23 cellular contexts compared by ENCODE assay signal in the genomic region with DNA sequence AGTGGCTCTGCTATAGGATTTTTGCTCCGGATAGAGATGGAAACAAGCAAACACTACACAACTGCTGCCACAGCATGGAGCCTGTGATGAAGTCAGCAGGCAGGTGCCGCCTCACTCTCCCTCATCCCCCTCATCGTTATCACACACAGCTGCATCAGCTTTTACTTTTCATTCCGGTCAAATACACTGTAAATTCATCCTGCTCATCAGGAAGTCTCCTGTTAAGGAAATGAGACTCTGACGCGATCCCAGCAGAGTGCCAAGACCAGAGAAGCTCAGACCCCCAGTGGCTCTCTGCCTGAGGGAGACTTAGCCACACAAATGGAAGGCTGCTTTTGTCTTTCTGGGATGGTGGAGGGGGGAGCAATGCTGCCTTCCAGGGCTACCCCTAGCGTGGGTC.
DNase-seq lines count a peak whose midpoint lies in the region; FAIRE-seq and TF ChIP-seq lines count a peak whose summit lies in the region.
"Had no signal": no experiment of that assay in that cellular context is flagged by ENCODE, and none has a peak within 500 bp of the region (broad histone marks: within the 10 kb centered on the region; RNA-seq: fewer than 3 reads in every experiment).

No MANE protein-coding gene starts in this region.

- CTCF ChIA-PET in HEK293 (lab: Yijun Ruan, JAX) (no interaction called here), Calu3 (lab: Charles Lee) (no interaction called here)

- no peaks in the 10 kb centered on the region for H3K36me3 ChIP-seq in HEK293 (ENCODE audit: control insufficient read depth in 2 of 2, insufficient read depth in 1 of 2, low read length in 2 of 2)
- H3K36me3 ChIP-seq in small intestine (ENCODE audit: control insufficient read depth in 2 of 2, insufficient read depth in 2 of 2, low read length in 2 of 2) = no peaks in the 10 kb centered on the region
- H3K36me3 ChIP-seq: right atrium auricular region, tibial nerve had no signal

- in situ Hi-C loops in GM13976 (cut with MboI; ENCODE audit: low sequenced_read_pairs, unreplicated experiment) = no loop called here

- peak overlapping the region; percentile 40 to 89 (median 68) for H3K27ac Mint-ChIP-seq in brain
- H3K27ac Mint-ChIP-seq in neural crest cell (ENCODE audit: unreplicated experiment) = peak overlapping the region; percentile 4
- H3K27ac Mint-ChIP-seq in Calu3 (ENCODE audit: unreplicated experiment) = no peak overlapping the region
- H3K27ac Mint-ChIP-seq: CD4-positive, alpha-beta T cell had no signal

- H3K9me3 ChIP-seq in HEK293 (ENCODE audit: control insufficient read depth, insufficient read depth, low read depth, low read length) (no peaks in the 10 kb centered on the region), small intestine (ENCODE audit: control insufficient read depth, low read depth) (no peaks in the 10 kb centered on the region)
- H3K9me3 ChIP-seq: right atrium auricular region had no signal

- H3K4me1 Mint-ChIP-seq in brain = peaks cover 62% of the 10 kb centered on the region
- peaks cover 35% of the 10 kb centered on the region for H3K4me1 Mint-ChIP-seq in neural crest cell
- no peaks in the 10 kb centered on the region for H3K4me1 Mint-ChIP-seq in Calu3 (ENCODE audit: low read depth, unreplicated experiment)

- H3K27ac ChIP-seq in HEK293 (ENCODE audit: extremely low read depth, low read depth, low read length) = no peak overlapping the region
- H3K27ac ChIP-seq in small intestine (ENCODE audit: low read depth in 1 of 2, low read length in 1 of 2) = no peak overlapping the region
- H3K27ac ChIP-seq: right atrium auricular region, tibial nerve had no signal

- H3K4me1 ChIP-seq in HEK293 (ENCODE audit: control insufficient read depth, insufficient read depth, low read length) (no peaks in the 10 kb centered on the region), small intestine (ENCODE audit: control insufficient read depth in 2 of 2, insufficient read depth in 1 of 2, low read depth in 1 of 2, low read length in 1 of 2) (no peaks in the 10 kb centered on the region)
- H3K4me1 ChIP-seq: right atrium auricular region, tibial nerve had no signal

- no peaks in the 10 kb centered on the region for H3K36me3 Mint-ChIP-seq in brain
- H3K36me3 Mint-ChIP-seq in neural crest cell (ENCODE audit: low read depth) = peaks cover 3% of the 10 kb centered on the region
- no peaks in the 10 kb centered on the region for H3K36me3 Mint-ChIP-seq in Calu3 (ENCODE audit: insufficient read depth, unreplicated experiment)

- FAIRE-seq in small intestine (lab: Jason Lieb, UNC) = no peak
- FAIRE-seq: RCC 7860, TTC549 had no signal

- H3K27me3 ChIP-seq in small intestine (ENCODE audit: control insufficient read depth in 2 of 2, insufficient read depth in 2 of 2, low read length in 2 of 2) = no peaks in the 10 kb centered on the region
- H3K27me3 ChIP-seq: right atrium auricular region, tibial nerve had no signal

- H3K27me3 Mint-ChIP-seq in brain (no peaks in the 10 kb centered on the region), neural crest cell (ENCODE audit: low read depth) (no peaks in the 10 kb centered on the region), Calu3 (ENCODE audit: unreplicated experiment) (peaks cover 23% of the 10 kb centered on the region)
- H3K27me3 Mint-ChIP-seq: CD4-positive, alpha-beta T cell had no signal

- POLR2A ChIA-PET in HEK293 (lab: Yijun Ruan, JAX) = no interaction called here

- 31 to 40% (median 39%) methylated on average over 7 of the region's 7 CpGs for WGBS in small intestine, 3 donors

- peak overlapping the region; percentile 23 to 56 (median 34) for H3K4me3 Mint-ChIP-seq in brain
- H3K4me3 Mint-ChIP-seq in neural crest cell = no peak overlapping the region
- H3K4me3 Mint-ChIP-seq in Calu3 (ENCODE audit: low read depth, unreplicated experiment) = no peak overlapping the region
- H3K4me3 Mint-ChIP-seq: CD4-positive, alpha-beta T cell had no signal

- intact Hi-C loops in Calu3 (cut with micrococcal nuclease; ENCODE audit: unreplicated experiment) = no loop called here

- no peak for TF ChIP-seq CTCF in HEK293 (tag by site-specific recombination; IDR thresholded peaks at IDR 0.05)
- no peak for TF ChIP-seq CTCF in brain (conservative IDR thresholded peaks at IDR 0.05)
- TF ChIP-seq CTCF in neural crest cell (conservative IDR thresholded peaks at IDR 0.05) = no peak
- no peak for TF ChIP-seq CTCF in GM13976 (IDR thresholded peaks at IDR 0.05; ENCODE audit: borderline replicate concordance, control extremely low read depth, extremely low read depth, insufficient read depth, missing control alignments)
- TF ChIP-seq CTCF in Calu3 (IDR thresholded peaks at IDR 0.05; ENCODE audit: unreplicated experiment) = no peak

- H3K9me3 Mint-ChIP-seq in brain = peaks cover 0 to 3% (median 0%) of the 10 kb centered on the region in 5 experiments
- H3K9me3 Mint-ChIP-seq in neural crest cell = no peaks in the 10 kb centered on the region
- H3K9me3 Mint-ChIP-seq in Calu3 (ENCODE audit: low read depth, unreplicated experiment) = peaks cover 2% of the 10 kb centered on the region
- H3K9me3 Mint-ChIP-seq: CD4-positive, alpha-beta T cell had no signal

- peak; percentile 46 for DNase-seq in NCI-H226
- DNase-seq in neural crest cell (ENCODE audit: low read depth, low spot score) = no peak
- no peak for DNase-seq in middle frontal gyrus (ENCODE audit: extremely low spot score, low spot score)
- DNase-seq in GM13976 (ENCODE audit: low spot score) = no peak
- no peak for DNase-seq in small intestine
- DNase-seq in Calu3 = no peak
- DNase-seq: activated naive CD4-positive, alpha-beta T cell treated with Interleukin-2 at 50 U/mL for 16 hours; activated T-cell treated with anti-CD3 and anti-CD28 coated beads for 4 hours; CD4-positive, alpha-beta T cell; cerebellar nuclear complex; effector memory CD4-positive, alpha-beta T cell; midbrain; MV-4-11; NCI-H774; nucleus accumbens; stimulated activated naive CD8-positive, alpha-beta T cell treated with anti-CD3 and anti-CD28 coated beads, Interleukin-15, Interleukin-2, amounts not matched to agents 100 U/mL and 50 U/mL, for 24 hours; SW 1271 had no signal

- H3K4me3 ChIP-seq in HEK293 (ENCODE audit: low read depth, low read length) (no peak overlapping the region), small intestine (ENCODE audit: low read depth in 1 of 2, low read length in 2 of 2) (no peak overlapping the region)
- H3K4me3 ChIP-seq: right atrium auricular region, tibial nerve had no signal

- no TSS peak for BruUV-seq in Calu3 (replicated peaks; lab: Mats Ljungman, UMichigan)

TF ChIP-seq in HEK293, 187 proteins besides CTCF, POLR2A, EP300 and RAD21 (continues in another document):
- no peak for TF ChIP-seq ZNF426 (tag by site-specific recombination; IDR thresholded peaks at IDR 0.05)
- no peak for TF ChIP-seq ZNF658 (tag by site-specific recombination; IDR thresholded peaks at IDR 0.05)
- no peak for TF ChIP-seq BCL11B (tag by site-specific recombination; IDR thresholded peaks at IDR 0.05; ENCODE audit: low read depth)
- TF ChIP-seq, protein P1, sequence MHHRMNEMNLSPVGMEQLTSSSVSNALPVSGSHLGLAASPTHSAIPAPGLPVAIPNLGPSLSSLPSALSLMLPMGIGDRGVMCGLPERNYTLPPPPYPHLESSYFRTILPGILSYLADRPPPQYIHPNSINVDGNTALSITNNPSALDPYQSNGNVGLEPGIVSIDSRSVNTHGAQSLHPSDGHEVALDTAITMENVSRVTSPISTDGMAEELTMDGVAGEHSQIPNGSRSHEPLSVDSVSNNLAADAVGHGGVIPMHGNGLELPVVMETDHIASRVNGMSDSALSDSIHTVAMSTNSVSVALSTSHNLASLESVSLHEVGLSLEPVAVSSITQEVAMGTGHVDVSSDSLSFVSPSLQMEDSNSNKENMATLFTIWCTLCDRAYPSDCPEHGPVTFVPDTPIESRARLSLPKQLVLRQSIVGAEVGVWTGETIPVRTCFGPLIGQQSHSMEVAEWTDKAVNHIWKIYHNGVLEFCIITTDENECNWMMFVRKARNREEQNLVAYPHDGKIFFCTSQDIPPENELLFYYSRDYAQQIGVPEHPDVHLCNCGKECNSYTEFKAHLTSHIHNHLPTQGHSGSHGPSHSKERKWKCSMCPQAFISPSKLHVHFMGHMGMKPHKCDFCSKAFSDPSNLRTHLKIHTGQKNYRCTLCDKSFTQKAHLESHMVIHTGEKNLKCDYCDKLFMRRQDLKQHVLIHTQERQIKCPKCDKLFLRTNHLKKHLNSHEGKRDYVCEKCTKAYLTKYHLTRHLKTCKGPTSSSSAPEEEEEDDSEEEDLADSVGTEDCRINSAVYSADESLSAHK (tag by site-specific recombination; IDR thresholded peaks at IDR 0.05) = no peak
- TF ChIP-seq, protein P2, sequence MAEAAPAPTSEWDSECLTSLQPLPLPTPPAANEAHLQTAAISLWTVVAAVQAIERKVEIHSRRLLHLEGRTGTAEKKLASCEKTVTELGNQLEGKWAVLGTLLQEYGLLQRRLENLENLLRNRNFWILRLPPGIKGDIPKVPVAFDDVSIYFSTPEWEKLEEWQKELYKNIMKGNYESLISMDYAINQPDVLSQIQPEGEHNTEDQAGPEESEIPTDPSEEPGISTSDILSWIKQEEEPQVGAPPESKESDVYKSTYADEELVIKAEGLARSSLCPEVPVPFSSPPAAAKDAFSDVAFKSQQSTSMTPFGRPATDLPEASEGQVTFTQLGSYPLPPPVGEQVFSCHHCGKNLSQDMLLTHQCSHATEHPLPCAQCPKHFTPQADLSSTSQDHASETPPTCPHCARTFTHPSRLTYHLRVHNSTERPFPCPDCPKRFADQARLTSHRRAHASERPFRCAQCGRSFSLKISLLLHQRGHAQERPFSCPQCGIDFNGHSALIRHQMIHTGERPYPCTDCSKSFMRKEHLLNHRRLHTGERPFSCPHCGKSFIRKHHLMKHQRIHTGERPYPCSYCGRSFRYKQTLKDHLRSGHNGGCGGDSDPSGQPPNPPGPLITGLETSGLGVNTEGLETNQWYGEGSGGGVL (tag by site-specific recombination; IDR thresholded peaks at IDR 0.05) = 0 out of 2 replicates have a peak, but pooled peaks have one; percentile 9
- peak; percentile 69 for TF ChIP-seq ZIC2 (tag by site-specific recombination; IDR thresholded peaks at IDR 0.05)
- TF ChIP-seq ZSCAN30 (tag by site-specific recombination; IDR thresholded peaks at IDR 0.05) = peak; percentile 16; the same call in 1 of the 2 replicates
- TF ChIP-seq ZNF600 (tag by site-specific recombination; IDR thresholded peaks at IDR 0.05) = no peak
- no peak for TF ChIP-seq ZNF404 (tag by site-specific recombination; IDR thresholded peaks at IDR 0.05)
- TF ChIP-seq GLIS1 (tag by site-specific recombination; IDR thresholded peaks at IDR 0.05) = peak; percentile 58; the same call in 1 of the 2 replicates

Comparison
In these comparisons a context has a peak if more than half of its experiments do, and no peak if none do; other contexts are left out.
1. H3K4me3 Mint-ChIP-seq: peak in brain (5 of 5); none in neural crest cell (single experiment) and Calu3 (single experiment).